Comparison of ENCODE assay signal across 8 cellular contexts in genomic region chr11:36622431-36623136, GRCh38. TPM values are rescaled to one million over a fixed set of nuclear protein-coding genes. Genes with fewer than 3 reads are reported as not detected.
DNase-seq lines count a peak whose midpoint lies in the region; ATAC-seq and TF ChIP-seq lines count a peak whose summit lies in the region.

No MANE protein-coding gene starts in this region.

- no peaks in the 10 kb centered on the region for H3K36me3 Mint-ChIP-seq in type B pancreatic cell
- H3K36me3 Mint-ChIP-seq in activated CD4-positive, alpha-beta memory T cell treated with anti-CD3 and anti-CD28 coated beads for 36 hours, result no peaks in the 10 kb centered on the region

- no peak for DNase-seq in Right ventricle myocardium inferior (ENCODE audit: missing footprints)
- DNase-seq in right atrium auricular region (ENCODE audit: low spot score), result no peak
- DNase-seq in RPMI7951 (ENCODE audit: low read depth), result peak; percentile 13
- DNase-seq in foreskin fibroblast, result peak; percentile 2 to 30
- no peak for DNase-seq in type B pancreatic cell (ENCODE audit: extremely low spot score, unreplicated experiment)
- no peak for DNase-seq in activated CD4-positive, alpha-beta T cell treated with anti-CD3 and anti-CD28 coated beads, Interleukin-2, amount 50 U/mL, for 48 hours
- no peak for DNase-seq in activated CD4-positive, alpha-beta memory T cell treated with anti-CD3 and anti-CD28 coated beads for 36 hours

- POLR2A ChIA-PET in activated CD4-positive, alpha-beta memory T cell treated with anti-CD3 and anti-CD28 coated beads for 36 hours (lab: Charles Lee), result no interaction called here

- H3K27me3 ChIP-seq in right atrium auricular region, result no peaks in the 10 kb centered on the region

- H3K4me1 Mint-ChIP-seq in type B pancreatic cell (ENCODE audit: unreplicated experiment), result peaks cover 18% of the 10 kb centered on the region
- peaks cover 2% of the 10 kb centered on the region for H3K4me1 Mint-ChIP-seq in activated CD4-positive, alpha-beta memory T cell treated with anti-CD3 and anti-CD28 coated beads for 36 hours (ENCODE audit: low read depth)

- H3K36me3 ChIP-seq in right atrium auricular region, result no peaks in the 10 kb centered on the region

- ATAC-seq in Right ventricle myocardium inferior (peak; percentile 65), HG03196 (IDR thresholded peaks at IDR 0.05; ENCODE audit: unreplicated experiment) (peak; percentile 71)

- no peak overlapping the region for H3K4me3 ChIP-seq in right atrium auricular region
- H3K4me3 ChIP-seq in foreskin fibroblast (ENCODE audit: low read depth in 1 of 2, low read length in 2 of 2), result no peak overlapping the region

- H3K27me3 Mint-ChIP-seq in type B pancreatic cell, result no peaks in the 10 kb centered on the region
- peaks cover 6% of the 10 kb centered on the region for H3K27me3 Mint-ChIP-seq in activated CD4-positive, alpha-beta memory T cell treated with anti-CD3 and anti-CD28 coated beads for 36 hours

- CTCF ChIA-PET in activated CD4-positive, alpha-beta memory T cell treated with anti-CD3 and anti-CD28 coated beads for 36 hours (lab: Charles Lee), result interaction anchor here (2.9 kb wide), 1 partner anchor 59 kb away, joined by 15 read pairs; no protein-coding TSS in a partner anchor

- H3K27ac Mint-ChIP-seq in type B pancreatic cell, result no peak overlapping the region
- no peak overlapping the region for H3K27ac Mint-ChIP-seq in activated CD4-positive, alpha-beta memory T cell treated with anti-CD3 and anti-CD28 coated beads for 36 hours

- H3K4me1 ChIP-seq in right atrium auricular region, result peaks cover 0 to 19% of the 10 kb centered on the region in 2 donors

- TF ChIP-seq CTCF in right atrium auricular region (IDR thresholded peaks at IDR 0.05), result peak in 1 of 2 donors; percentile 62
- peak; percentile 48 for TF ChIP-seq CTCF in foreskin fibroblast (IDR thresholded peaks at IDR 0.05; ENCODE audit: low read depth, low read length)
- peak; percentile 61 for TF ChIP-seq CTCF in type B pancreatic cell (conservative IDR thresholded peaks at IDR 0.05)

- H3K27ac ChIP-seq in right atrium auricular region, result no peak overlapping the region

- no peaks in the 10 kb centered on the region for H3K9me3 ChIP-seq in right atrium auricular region

- intact Hi-C loops in Right ventricle myocardium inferior (cut with DNase I), result loop anchor here (1.0 kb wide), 1 partner anchor 58 kb away; no protein-coding TSS in a partner anchor
- intact Hi-C loops in activated CD4-positive, alpha-beta memory T cell treated with anti-CD3 and anti-CD28 coated beads for 36 hours (cut with micrococcal nuclease), result loop anchor here (1.0 kb wide), 1 partner anchor 58 kb away; no protein-coding TSS in a partner anchor

- no peak overlapping the region for H3K4me3 Mint-ChIP-seq in type B pancreatic cell
- H3K4me3 Mint-ChIP-seq in activated CD4-positive, alpha-beta memory T cell treated with anti-CD3 and anti-CD28 coated beads for 36 hours, result no peak overlapping the region

- no peaks in the 10 kb centered on the region for H3K9me3 Mint-ChIP-seq in type B pancreatic cell
- no peaks in the 10 kb centered on the region for H3K9me3 Mint-ChIP-seq in activated CD4-positive, alpha-beta memory T cell treated with anti-CD3 and anti-CD28 coated beads for 36 hours

RNA-seq across cellular contexts. Expression of gene RAG2, which starts 24.5 kb away (rescaled TPM):
- total RNA-seq in Right ventricle myocardium inferior (not detected), right atrium auricular region (not detected), type B pancreatic cell (ENCODE audit: low replicate concordance) (0.14 TPM in 1 of 2 replicates, not detected in the other)
- not detected in 2 replicates for total RNA-seq in RPMI7951 (2014; rRNA removed; shearing (Covaris generic))
- total RNA-seq in activated CD4-positive, alpha-beta memory T cell treated with anti-CD3 and anti-CD28 coated beads for 36 hours, result not detected

RNA-seq across cellular contexts. Expression of gene IFTAP, which starts 28.3 kb away (rescaled TPM):
- total RNA-seq in Right ventricle myocardium inferior, result 39.7 TPM
- total RNA-seq in right atrium auricular region, result 10 to 100 TPM; 37.7 to 47.9 TPM
- 40.8 and 58.0 TPM in 2 replicates for total RNA-seq in RPMI7951 (2014; rRNA removed; shearing (Covaris generic))
- total RNA-seq in type B pancreatic cell (ENCODE audit: low replicate concordance), result 12.2 and 33.1 TPM in 2 replicates
- 1 to 10 TPM; 2.7 to 3.0 TPM for total RNA-seq in activated CD4-positive, alpha-beta memory T cell treated with anti-CD3 and anti-CD28 coated beads for 36 hours

RNA-seq across cellular contexts. Expression of gene RAG1, which starts 54.8 kb away (rescaled TPM):
- total RNA-seq in Right ventricle myocardium inferior (1.6 TPM), right atrium auricular region (1 to 10 TPM in 1 of 2 donors, under 1 TPM in 1; 0.41 to 1.5 TPM), type B pancreatic cell (ENCODE audit: low replicate concordance) (0.99 and 1.4 TPM in 2 replicates)
- 0.48 and 0.68 TPM in 2 replicates for total RNA-seq in RPMI7951 (2014; rRNA removed; shearing (Covaris generic))
- total RNA-seq in activated CD4-positive, alpha-beta memory T cell treated with anti-CD3 and anti-CD28 coated beads for 36 hours, result under 1 TPM; 0.29 to 0.41 TPM

Comparison
In these comparisons a context has a peak if more than half of its experiments do, and no peak if none do; other contexts are left out.
1. DNase-seq: peak in RPMI7951 (single experiment) and foreskin fibroblast (2 of 2); none in Right ventricle myocardium inferior (single experiment), right atrium auricular region (single experiment), type B pancreatic cell (single experiment), activated CD4-positive, alpha-beta T cell treated with anti-CD3 and anti-CD28 coated beads, Interleukin-2, amount 50 U/mL, for 48 hours (0 of 2) and activated CD4-positive, alpha-beta memory T cell treated with anti-CD3 and anti-CD28 coated beads for 36 hours (single experiment).